Comparison of ENCODE assay signal across 8 cellular contexts in genomic region chr15:85582719-85583089, GRCh38.
DNase-seq lines count a peak whose midpoint lies in the region; ATAC-seq and TF ChIP-seq lines count a peak whose summit lies in the region.

No MANE protein-coding gene starts in this region.

- no peaks in the 10 kb centered on the region for H3K27me3 ChIP-seq in ovary
- no peaks in the 10 kb centered on the region for H3K27me3 ChIP-seq in H7 (ENCODE audit: control insufficient read depth, insufficient read depth, low read length)

- POLR2A ChIA-PET in activated CD4-positive, alpha-beta memory T cell treated with anti-CD3 and anti-CD28 coated beads for 36 hours (lab: Charles Lee) = interaction anchor here (0.6 to 3.8 kb wide), 17 partner anchors 11 to 252 kb away, joined by 3 to 27 read pairs (median 8); no protein-coding TSS in a partner anchor

- peak; percentile 79 for DNase-seq in activated CD4-positive, alpha-beta memory T cell treated with anti-CD3 and anti-CD28 coated beads for 36 hours
- DNase-seq in epithelial cell of proximal tubule (ENCODE audit: low read depth) (no peak), ovary (peak; percentile 48 to 64 (median 58)), NCI-H2081 (lab: John Stamatoyannopoulos, UW) (no peak), H7 (no peak)

- H3K36me3 Mint-ChIP-seq in activated CD4-positive, alpha-beta memory T cell treated with anti-CD3 and anti-CD28 coated beads for 36 hours = peaks cover 63% of the 10 kb centered on the region

- H3K27ac ChIP-seq in ovary (peak overlapping the region; percentile 4 to 73), urinary bladder (ENCODE audit: low read depth) (peak overlapping the region; percentile 79)

- no peaks in the 10 kb centered on the region for H3K27me3 Mint-ChIP-seq in activated CD4-positive, alpha-beta memory T cell treated with anti-CD3 and anti-CD28 coated beads for 36 hours

- peaks cover 80% of the 10 kb centered on the region for H3K4me1 Mint-ChIP-seq in activated CD4-positive, alpha-beta memory T cell treated with anti-CD3 and anti-CD28 coated beads for 36 hours (ENCODE audit: low read depth)

- H3K9me3 Mint-ChIP-seq in activated CD4-positive, alpha-beta memory T cell treated with anti-CD3 and anti-CD28 coated beads for 36 hours = no peaks in the 10 kb centered on the region

- CTCF ChIA-PET in activated CD4-positive, alpha-beta memory T cell treated with anti-CD3 and anti-CD28 coated beads for 36 hours (lab: Charles Lee) = interaction anchor here (1.1 to 2.9 kb wide), 8 partner anchors 10 to 286 kb away, joined by 3 to 13 read pairs (median 9); no protein-coding TSS in a partner anchor

- H3K27ac Mint-ChIP-seq in activated CD4-positive, alpha-beta memory T cell treated with anti-CD3 and anti-CD28 coated beads for 36 hours = peak overlapping the region; percentile 93

- H3K4me3 Mint-ChIP-seq in activated CD4-positive, alpha-beta memory T cell treated with anti-CD3 and anti-CD28 coated beads for 36 hours = peak overlapping the region; percentile 86

- TF ChIP-seq CTCF in epithelial cell of proximal tubule (conservative IDR thresholded peaks at IDR 0.05; ENCODE audit: low read depth, low read length) (no peak), ovary (IDR thresholded peaks at IDR 0.05) (no peak)

- peak; percentile 40 for ATAC-seq in HG03432 (IDR thresholded peaks at IDR 0.05; ENCODE audit: unreplicated experiment)

- WGBS in ovary, 3 donors = 1 to 6% (median 1%) methylated on average over 8 of the region's 8 CpGs
- WGBS in urinary bladder = 9% methylated on average over 8 of the region's 8 CpGs

- no peak for TF ChIP-seq EP300 in ovary (IDR thresholded peaks at IDR 0.05)

- H3K4me3 ChIP-seq in epithelial cell of proximal tubule (ENCODE audit: low read depth, low read length) (peak overlapping the region; percentile 51), ovary (peak overlapping the region; percentile 30), urinary bladder (ENCODE audit: low read depth, low read length) (peak overlapping the region; percentile 47), H7 (ENCODE audit: insufficient read depth, low read depth, low read length) (no peak overlapping the region)

- intact Hi-C loops in activated CD4-positive, alpha-beta memory T cell treated with anti-CD3 and anti-CD28 coated beads for 36 hours (cut with micrococcal nuclease) = loop anchor here (1.0 to 5.0 kb wide), 10 partner anchors 24 to 845 kb away; no protein-coding TSS in a partner anchor
- intact Hi-C loops in ovary (cut with DNase I) = no loop called here

- no peaks in the 10 kb centered on the region for H3K36me3 ChIP-seq in ovary
- no peaks in the 10 kb centered on the region for H3K36me3 ChIP-seq in urinary bladder (ENCODE audit: insufficient read depth)
- peaks cover 5% of the 10 kb centered on the region for H3K36me3 ChIP-seq in H7 (replicated peaks; ENCODE audit: control insufficient read depth, insufficient read depth, low read length)

- peak; percentile 45 for TF ChIP-seq POLR2A in GM19099 (IDR thresholded peaks at IDR 0.05; ENCODE audit: extremely low read depth, insufficient read length, low read depth)
- TF ChIP-seq POLR2A in ovary (IDR thresholded peaks at IDR 0.05) = peak; percentile 19

- no peaks in the 10 kb centered on the region for H3K9me3 ChIP-seq in ovary

- H3K4me1 ChIP-seq in ovary (ENCODE audit: insufficient read depth) (peaks cover 14% of the 10 kb centered on the region), urinary bladder (ENCODE audit: insufficient read depth) (peaks cover 7% of the 10 kb centered on the region)

Comparison
In these comparisons a context has a peak if more than half of its experiments do, and no peak if none do; other contexts are left out.
1. DNase-seq: peak in activated CD4-positive, alpha-beta memory T cell treated with anti-CD3 and anti-CD28 coated beads for 36 hours (single experiment) and ovary (5 of 5); none in epithelial cell of proximal tubule (single experiment), NCI-H2081 (0 of 2) and H7 (single experiment).